ENCODE assay signal across 8 cellular contexts in genomic region chr19:15379996-15380647, GRCh38. TPM values are rescaled to one million over a fixed set of nuclear protein-coding genes. Genes with fewer than 3 reads are reported as not detected.
DNase-seq lines count a peak whose midpoint lies in the region; ATAC-seq, FAIRE-seq and TF ChIP-seq lines count a peak whose summit lies in the region.

No MANE protein-coding gene starts in this region.

- peak overlapping the region; percentile 65 to 95 (median 85) for H3K4me3 ChIP-seq in upper lobe of left lung

- H3K36me3 Mint-ChIP-seq in dendritic cell treated with granulocyte-macrophage colony-stimulating factor and Interleukin-4, amounts not matched to agents 40 ng/mL and 50 ng/mL, for 4 days (ENCODE audit: low read depth) = peaks cover 50% of the 10 kb centered on the region

- no peak for TF ChIP-seq EP300 in upper lobe of left lung (IDR thresholded peaks at IDR 0.05)

- peaks cover 41% of the 10 kb centered on the region for H3K4me1 Mint-ChIP-seq in dendritic cell treated with granulocyte-macrophage colony-stimulating factor and Interleukin-4, amounts not matched to agents 40 ng/mL and 50 ng/mL, for 4 days (ENCODE audit: low read depth)

- peak overlapping the region; percentile 96 to 99 (median 98) for H3K27ac ChIP-seq in upper lobe of left lung

- no peak for TF ChIP-seq CTCF in upper lobe of left lung (IDR thresholded peaks at IDR 0.05)

- H3K27me3 Mint-ChIP-seq in dendritic cell treated with granulocyte-macrophage colony-stimulating factor and Interleukin-4, amounts not matched to agents 40 ng/mL and 50 ng/mL, for 4 days = no peaks in the 10 kb centered on the region

- no peaks in the 10 kb centered on the region for H3K9me3 ChIP-seq in upper lobe of left lung

- ATAC-seq in GM19467 (IDR thresholded peaks at IDR 0.05; ENCODE audit: unreplicated experiment) (peak; percentile 21), HG03558 (IDR thresholded peaks at IDR 0.05; ENCODE audit: extremely low read depth, unreplicated experiment) (peak; percentile 23), upper lobe of left lung (ENCODE audit: low FRiP score in 2 of 2) (peak; percentile 30 to 32)

- no peaks in the 10 kb centered on the region for H3K27me3 ChIP-seq in upper lobe of left lung

- H3K4me3 Mint-ChIP-seq in dendritic cell treated with granulocyte-macrophage colony-stimulating factor and Interleukin-4, amounts not matched to agents 40 ng/mL and 50 ng/mL, for 4 days = peak overlapping the region; percentile 93

- no peaks in the 10 kb centered on the region for H3K9me3 Mint-ChIP-seq in dendritic cell treated with granulocyte-macrophage colony-stimulating factor and Interleukin-4, amounts not matched to agents 40 ng/mL and 50 ng/mL, for 4 days

- H3K4me1 ChIP-seq in upper lobe of left lung = peaks cover 28 to 36% (median 31%) of the 10 kb centered on the region in 4 donors

- FAIRE-seq in RCC 7860 (lab: Jason Lieb, UNC) = no peak

- intact Hi-C loops in dendritic cell treated with granulocyte-macrophage colony-stimulating factor and Interleukin-4, amounts not matched to agents 40 ng/mL and 50 ng/mL, for 4 days (cut with micrococcal nuclease) = loop anchor here (2.0 to 5.0 kb wide), 2 partner anchors 39 to 48 kb away; partner anchors contain the start of genes AKAP8L and BRD4

- WGBS in upper lobe of left lung, 2 donors = 3% methylated on average over 19 of the region's 56 CpGs; no CpG with 5 or more reads in 1 of the 2 donors

- no peak for TF ChIP-seq POLR2A in upper lobe of left lung (IDR thresholded peaks at IDR 0.05)

- peak overlapping the region; percentile 97 for H3K27ac Mint-ChIP-seq in dendritic cell treated with granulocyte-macrophage colony-stimulating factor and Interleukin-4, amounts not matched to agents 40 ng/mL and 50 ng/mL, for 4 days

- DNase-seq in NCI-H1417 (lab: John Stamatoyannopoulos, UW) (peak in 2 of 3 experiments; percentile 85 to 86), NCI-H1417 treated with DMSO at 0.1 percent for 48 hours (lab: John Stamatoyannopoulos, UW) (no peak), RCC 7860 (ENCODE audit: low spot score) (peak; percentile 36), medulla oblongata (ENCODE audit: extremely low spot score) (peak; percentile 31), upper lobe of left lung (peak in 1 of 2 donors; percentile 48)

- no peaks in the 10 kb centered on the region for H3K36me3 ChIP-seq in upper lobe of left lung

RNA-seq across cellular contexts. Expression of gene AKAP8, which starts 0.5 kb away (rescaled TPM):
- total RNA-seq in upper lobe of left lung = 100 to 1,000 TPM in 1 of 6 donors, 10 to 100 TPM in 5; 28.1 to 117 (median 41.3) TPM

RNA-seq across cellular contexts. Expression of gene AKAP8L, which starts 38.7 kb away (rescaled TPM):
- total RNA-seq in upper lobe of left lung = 100 to 1,000 TPM in 2 of 6 donors, 10 to 100 TPM in 4; 79.8 to 476 (median 91.2) TPM

RNA-seq across cellular contexts. Expression of gene BRD4, which starts 47.8 kb away (rescaled TPM):
- total RNA-seq in upper lobe of left lung = 100 to 1,000 TPM in 1 of 6 donors, 10 to 100 TPM in 5; 41.9 to 117 (median 79.3) TPM
